In genomic region chr15:76894174-76894573, GRCh38 we compare ENCODE assay signal across 30 cellular contexts.
"Had no signal": no experiment of that assay in that cellular context is flagged by ENCODE, and none has a peak within 500 bp of the region (broad histone marks: within the 10 kb centered on the region; RNA-seq: fewer than 3 reads in every experiment).

No MANE protein-coding gene starts in this region.

- FAIRE-seq: astrocyte, bronchial epithelial cell, frontal cortex had no signal

- H3K27ac ChIP-seq: brain microvascular endothelial cell, coronary artery, dorsolateral prefrontal cortex had no signal

- H3K9me3 Mint-ChIP-seq: central memory CD8-positive, alpha-beta T cell; dendritic cell treated with granulocyte-macrophage colony-stimulating factor and Interleukin-4, amounts not matched to agents 40 ng/mL and 50 ng/mL, for 4 days had no signal

- H3K4me3 Mint-ChIP-seq: activated CD4-positive, alpha-beta memory T cell treated with anti-CD3 and anti-CD28 coated beads, Interleukin-2, amount 10 ng/mL, durations not matched to agents 7 days and 5 days; activated CD4-positive, alpha-beta T cell treated with anti-CD3 and anti-CD28 coated beads, Interleukin-2, amount 10 ng/mL, durations not matched to agents 7 days and 5 days; activated naive CD4-positive, alpha-beta T cell treated with anti-CD3 and anti-CD28 coated beads for 36 hours; activated naive CD4-positive, alpha-beta T cell treated with anti-CD3 and anti-CD28 coated beads, Interleukin-2, amount 50 U/mL, for 24 hours; activated T-cell treated with anti-CD3 and anti-CD28 coated beads, Interleukin-2, amount 50 U/mL, for 4 hours; activated T-helper 1 cell treated with anti-CD3 and anti-CD28 coated beads, Interleukin-12 subunit alpha, Interleukin-12 subunit beta, Interleukin-2, Interleukin-4 antibody, amounts not matched to agents 30 ng/mL and 10 ng/mL and 1 ng/mL, durations not matched to agents 14 hours and 24 hours and 36 hours; central memory CD8-positive, alpha-beta T cell; dendritic cell treated with granulocyte-macrophage colony-stimulating factor and Interleukin-4, amounts not matched to agents 40 ng/mL and 50 ng/mL, for 4 days; endodermal cell had no signal

- H3K27ac Mint-ChIP-seq: activated CD4-positive, alpha-beta memory T cell treated with anti-CD3 and anti-CD28 coated beads, Interleukin-2, amount 10 ng/mL, durations not matched to agents 7 days and 5 days; activated CD4-positive, alpha-beta T cell treated with anti-CD3 and anti-CD28 coated beads, Interleukin-2, amount 10 ng/mL, durations not matched to agents 7 days and 5 days; activated naive CD4-positive, alpha-beta T cell treated with anti-CD3 and anti-CD28 coated beads for 36 hours; activated naive CD4-positive, alpha-beta T cell treated with anti-CD3 and anti-CD28 coated beads, Interleukin-2, amount 50 U/mL, for 24 hours; activated T-helper 1 cell treated with anti-CD3 and anti-CD28 coated beads, Interleukin-12 subunit alpha, Interleukin-12 subunit beta, Interleukin-2, Interleukin-4 antibody, amounts not matched to agents 30 ng/mL and 10 ng/mL and 1 ng/mL, durations not matched to agents 14 hours and 24 hours and 36 hours; activated T-helper 2 cell treated with anti-CD3 and anti-CD28 coated beads, Interferon-gamma antibody, Interleukin-2, Interleukin-4, amounts not matched to agents 10 μg/mL and 5 μg/mL and 100 μg/mL, durations not matched to agents 14 hours and 24 hours and 36 hours; dendritic cell treated with granulocyte-macrophage colony-stimulating factor and Interleukin-4, amounts not matched to agents 40 ng/mL and 50 ng/mL, for 4 days; endodermal cell had no signal

- H3K36me3 ChIP-seq: brain microvascular endothelial cell had no signal

- H3K4me3 ChIP-seq: coronary artery, dorsolateral prefrontal cortex had no signal

- ATAC-seq: activated T-cell treated with anti-CD3 and anti-CD28 coated beads, Interleukin-2, amount 50 U/mL, for 4 hours; esophagus mucosa had no signal

- H3K27me3 Mint-ChIP-seq: activated CD4-positive, alpha-beta memory T cell treated with anti-CD3 and anti-CD28 coated beads, Interleukin-2, amount 10 ng/mL, durations not matched to agents 7 days and 5 days; activated CD4-positive, alpha-beta T cell treated with anti-CD3 and anti-CD28 coated beads, Interleukin-2, amount 10 ng/mL, durations not matched to agents 7 days and 5 days; activated naive CD4-positive, alpha-beta T cell treated with anti-CD3 and anti-CD28 coated beads, Interleukin-2, amount 50 U/mL, for 24 hours; central memory CD8-positive, alpha-beta T cell; dendritic cell treated with granulocyte-macrophage colony-stimulating factor and Interleukin-4, amounts not matched to agents 40 ng/mL and 50 ng/mL, for 4 days had no signal

- DNase-seq: activated CD4-positive, alpha-beta memory T cell treated with anti-CD3 and anti-CD28 coated beads, Interleukin-2, amount 10 ng/mL, durations not matched to agents 7 days and 5 days; activated CD4-positive, alpha-beta T cell treated with anti-CD3 and anti-CD28 coated beads for 1 hour; activated CD4-positive, alpha-beta T cell treated with anti-CD3 and anti-CD28 coated beads for 4 hours; activated CD4-positive, alpha-beta T cell treated with anti-CD3 and anti-CD28 coated beads, Interleukin-2, amount 10 ng/mL, durations not matched to agents 7 days and 5 days; activated CD4-positive, alpha-beta T cell treated with anti-CD3 and anti-CD28 coated beads, Interleukin-2, amount 50 U/mL, for 4 hours; activated CD8-positive, alpha-beta memory T cell treated with anti-CD3 and anti-CD28 coated beads, Interleukin-2, amount 50 U/mL, for 48 hours; activated effector memory CD4-positive, alpha-beta T cell treated with anti-CD3 and anti-CD28 coated beads, Interleukin-2, amount 50 U/mL, for 16 hours; activated naive CD4-positive, alpha-beta T cell treated with anti-CD3 and anti-CD28 coated beads for 36 hours; activated T-cell treated with anti-CD3 and anti-CD28 coated beads for 4 hours; activated T-cell treated with anti-CD3 and anti-CD28 coated beads, Interleukin-2, amount 50 U/mL, for 4 hours; amniotic stem cell; anterior cingulate cortex; brain microvascular endothelial cell; dorsolateral prefrontal cortex; effector memory CD4-positive, alpha-beta T cell; endodermal cell; foreskin fibroblast; head of caudate nucleus; hippocampal formation; T-helper 2 cell had no signal

- H3K4me1 Mint-ChIP-seq: endodermal cell had no signal

- H3K27me3 ChIP-seq: brain microvascular endothelial cell, dorsolateral prefrontal cortex had no signal
